Comparison of ENCODE assay signal across 11 cellular contexts in genomic region chr19:8253678-8254077, GRCh38.
"Had no signal": no experiment of that assay in that cellular context is flagged by ENCODE, and none has a peak within 500 bp of the region (broad histone marks: within the 10 kb centered on the region; RNA-seq: fewer than 3 reads in every experiment).

No MANE protein-coding gene starts in this region.

- H3K4me2 ChIP-seq: smooth muscle cell had no signal

- H2AFZ ChIP-seq: parathyroid adenoma had no signal

- H3K9ac ChIP-seq: parathyroid adenoma had no signal

- H3K79me2 ChIP-seq: parathyroid adenoma had no signal

- H3K4me3 ChIP-seq: dorsolateral prefrontal cortex, heart right ventricle, lung, mucosa of descending colon, smooth muscle cell, stomach, thyroid gland, vagina had no signal

- H3K36me3 ChIP-seq: neutrophil had no signal

- H3K9me3 ChIP-seq: heart right ventricle, mucosa of descending colon, neutrophil, stomach, thyroid gland, vagina had no signal

- FAIRE-seq: colon had no signal

- H3K27me3 ChIP-seq: dorsolateral prefrontal cortex, heart right ventricle, neutrophil, stomach, thyroid gland, vagina had no signal

- H3K27ac ChIP-seq: heart right ventricle, neutrophil, parathyroid adenoma, stomach, thyroid gland, vagina had no signal
